ENCODE assay signal across 12 cellular contexts in the genomic region with DNA sequence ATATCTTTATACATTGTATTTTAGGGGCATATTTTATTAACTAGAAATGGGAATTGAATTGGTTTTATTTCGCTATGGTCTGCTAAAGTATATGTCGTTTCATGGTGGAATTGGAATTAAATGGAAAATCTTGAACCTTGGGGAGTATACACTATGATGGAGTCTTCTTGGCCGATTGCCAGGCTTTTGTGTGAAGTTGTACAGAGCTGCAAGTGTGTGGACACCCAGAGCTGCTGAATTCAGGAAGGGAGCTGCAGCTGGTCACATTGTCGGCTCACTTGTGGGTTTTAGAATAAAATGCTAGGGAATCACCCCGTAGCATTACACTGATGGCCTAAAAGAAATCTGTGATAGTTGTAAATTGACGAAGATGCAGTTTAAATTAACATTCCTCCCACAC. TPM values are rescaled to one million over a fixed set of nuclear protein-coding genes. Genes with fewer than 3 reads are reported as not detected.
DNase-seq lines count a peak whose midpoint lies in the region; ATAC-seq and TF ChIP-seq lines count a peak whose summit lies in the region.
"Had no signal": no experiment of that assay in that cellular context is flagged by ENCODE, and none has a peak within 500 bp of the region (broad histone marks: within the 10 kb centered on the region; RNA-seq: fewer than 3 reads in every experiment).

No MANE protein-coding gene starts in this region.

- peaks cover 58% of the 10 kb centered on the region for H3K4me1 ChIP-seq in A673 (ENCODE audit: insufficient read depth, low read length, poor library complexity, severe bottlenecking)
- no peaks in the 10 kb centered on the region; a peak in 3 of 4 replicates for H3K4me1 ChIP-seq in SK-N-SH (ENCODE audit: control insufficient read depth in 1 of 2, insufficient read depth in 2 of 2, low read depth in 1 of 2, low read length in 1 of 2)
- H3K4me1 ChIP-seq in gastroesophageal sphincter, result peaks cover 0 to 21% (median 0%) of the 10 kb centered on the region in 3 donors

- no peak overlapping the region for H3K27ac Mint-ChIP-seq in MCF 10A (ENCODE audit: low read depth, unreplicated experiment)

- H3K27ac ChIP-seq in A673 (ENCODE audit: low read depth, low read length, poor library complexity, severe bottlenecking) (peak overlapping the region; percentile 9), HL-60 (replicated peaks) (peak overlapping the region; percentile 22), SK-N-SH (ENCODE audit: low read depth in 2 of 2, low read length in 1 of 2) (no peak overlapping the region), gastroesophageal sphincter (no peak overlapping the region), coronary artery (no peak overlapping the region)
- H3K27ac ChIP-seq: KMS-11 had no signal

- H3K4me3 Mint-ChIP-seq in MCF 10A (ENCODE audit: unreplicated experiment), result no peak overlapping the region
- H3K4me3 Mint-ChIP-seq: nephron had no signal

- TF ChIP-seq CTCF in A673 (conservative IDR thresholded peaks at IDR 0.05; ENCODE audit: low read depth, low read length), result no peak
- TF ChIP-seq CTCF in HL-60 (IDR thresholded peaks at IDR 0.05; ENCODE audit: insufficient read depth, low read length), result no peak
- TF ChIP-seq CTCF in fibroblast of pulmonary artery (IDR thresholded peaks at IDR 0.05; ENCODE audit: low read length, missing control alignments), result no peak
- TF ChIP-seq CTCF in SK-N-SH (IDR thresholded peaks at IDR 0.05), result no peak
- no peak for TF ChIP-seq CTCF in gastroesophageal sphincter (IDR thresholded peaks at IDR 0.05)
- TF ChIP-seq CTCF in coronary artery (IDR thresholded peaks at IDR 0.05), result no peak
- TF ChIP-seq CTCF in MCF 10A (IDR thresholded peaks at IDR 0.05; ENCODE audit: unreplicated experiment), result no peak

- 83% methylated on average over 6 of the region's 6 CpGs for WGBS in SK-N-SH (ENCODE audit: low lambda C conversion rate)
- 48 to 53% methylated on average over 6 of the region's 6 CpGs for WGBS in gastroesophageal sphincter (ENCODE audit: low coverage in 1 of 2), 2 donors

- H3K36me3 ChIP-seq in A673 (ENCODE audit: insufficient read depth, low read length, poor library complexity, severe bottlenecking) (peaks cover 3% of the 10 kb centered on the region), SK-N-SH (replicated peaks in 1 of 2; ENCODE audit: control insufficient read depth in 1 of 2, insufficient read depth in 2 of 2, low read length in 1 of 2) (peaks cover 13 to 19% of the 10 kb centered on the region in 2 experiments), gastroesophageal sphincter (peaks cover 0 to 24% of the 10 kb centered on the region in 2 donors)

- H3K9me3 Mint-ChIP-seq in MCF 10A (ENCODE audit: unreplicated experiment), result no peaks in the 10 kb centered on the region
- H3K9me3 Mint-ChIP-seq: nephron had no signal

- BruUV-seq in A673 (replicated peaks; lab: Mats Ljungman, UMichigan) (no TSS peak), MCF 10A (replicated peaks; lab: Mats Ljungman, UMichigan) (no TSS peak)

- H3K4me1 Mint-ChIP-seq in MCF 10A (ENCODE audit: insufficient read depth, unreplicated experiment), result peaks cover 5% of the 10 kb centered on the region

- no peaks in the 10 kb centered on the region for H4K20me1 ChIP-seq in SK-N-SH (ENCODE audit: insufficient read depth)

- H3K9me2 ChIP-seq in SK-N-SH, result no peaks in the 10 kb centered on the region

- no peaks in the 10 kb centered on the region for H3K9me3 ChIP-seq in A673 (ENCODE audit: low read depth, low read length, poor library complexity, severe bottlenecking)
- no peaks in the 10 kb centered on the region for H3K9me3 ChIP-seq in SK-N-SH
- no peaks in the 10 kb centered on the region for H3K9me3 ChIP-seq in gastroesophageal sphincter

- TF ChIP-seq POLR2A in gastroesophageal sphincter (IDR thresholded peaks at IDR 0.05), result no peak

- peaks cover 27% of the 10 kb centered on the region; the same call in 1 of the 2 replicates for H3K79me2 ChIP-seq in SK-N-SH (ENCODE audit: insufficient read depth)

- CTCF ChIA-PET in A673 (lab: Charles Lee) (no interaction called here), SK-N-SH (lab: Yijun Ruan, JAX) (no interaction called here), MCF 10A (lab: Yijun Ruan, JAX) (no interaction called here)

- no peak for ATAC-seq in gastroesophageal sphincter

- peak; percentile 68 for DNase-seq in A673 (ENCODE audit: low spot score)
- peak in 1 of 2 experiments; percentile 76 for DNase-seq in HL-60 (ENCODE audit: low read depth in 1 of 2, low spot score in 1 of 2)
- peak; percentile 87 for DNase-seq in NCI-H82 (lab: John Stamatoyannopoulos, UW)
- peak; percentile 47 for DNase-seq in fibroblast of pulmonary artery (ENCODE audit: low read depth)
- no peak for DNase-seq in SK-N-SH
- no peak for DNase-seq in coronary artery (ENCODE audit: low spot score)
- DNase-seq in MCF 10A (ENCODE audit: unreplicated experiment), result no peak
- DNase-seq: activated naive CD4-positive, alpha-beta T cell; NCI-H524 had no signal

- H3K27me3 ChIP-seq in A673 (replicated peaks; ENCODE audit: insufficient read depth, low read depth, low read length, poor library complexity) (no peaks in the 10 kb centered on the region), HL-60 (ENCODE audit: insufficient read depth, poor library complexity, severe bottlenecking) (no peaks in the 10 kb centered on the region), SK-N-SH (ENCODE audit: insufficient read depth) (no peaks in the 10 kb centered on the region), gastroesophageal sphincter (no peaks in the 10 kb centered on the region)

- H3K36me3 Mint-ChIP-seq in MCF 10A (ENCODE audit: insufficient read depth, unreplicated experiment), result peaks cover 55% of the 10 kb centered on the region

- no peaks in the 10 kb centered on the region for H3F3A ChIP-seq in SK-N-SH (replicated peaks; ENCODE audit: insufficient read depth)

- TF ChIP-seq EP300 in SK-N-SH (IDR thresholded peaks at IDR 0.05; ENCODE audit: borderline replicate concordance in 1 of 2, low read depth in 1 of 2, low read length in 1 of 2), result no peak
- TF ChIP-seq EP300 in gastroesophageal sphincter (IDR thresholded peaks at IDR 0.05), result no peak

- intact Hi-C loops in A673 (cut with micrococcal nuclease; ENCODE audit: unreplicated experiment) (no loop called here), MCF 10A (cut with micrococcal nuclease) (no loop called here)

- H3K27me3 Mint-ChIP-seq in MCF 10A (ENCODE audit: insufficient read depth, unreplicated experiment), result no peaks in the 10 kb centered on the region

- no peak overlapping the region for H3K4me2 ChIP-seq in SK-N-SH
- H3K4me2 ChIP-seq: KMS-11 had no signal

- H2AFZ ChIP-seq in SK-N-SH (ENCODE audit: low read depth), result no peak overlapping the region

- no peak for TF ChIP-seq RAD21 in SK-N-SH (IDR thresholded peaks at IDR 0.05; ENCODE audit: low read length)

- H3K9ac ChIP-seq in SK-N-SH, result no peak overlapping the region
- H3K9ac ChIP-seq: KMS-11 had no signal

- POLR2A ChIA-PET in A673 (lab: Charles Lee; ENCODE audit: low non-redundant PET), result no interaction called here
- POLR2A ChIA-PET in SK-N-SH (lab: Yijun Ruan, JAX), result no interaction called here
- POLR2A ChIA-PET in MCF 10A (lab: Yijun Ruan, JAX), result interaction anchor here (0.8 kb wide), 1 partner anchor 14 kb away, joined by 3 read pairs; no protein-coding TSS in a partner anchor

- H3K4me3 ChIP-seq in A673 (ENCODE audit: low read depth, low read length, poor library complexity, severe bottlenecking), result no peak overlapping the region
- H3K4me3 ChIP-seq in HL-60 (replicated peaks; ENCODE audit: insufficient read depth, low read length), result no peak overlapping the region
- H3K4me3 ChIP-seq in fibroblast of pulmonary artery (replicated peaks; ENCODE audit: low read depth, low read length), result no peak overlapping the region
- no peak overlapping the region for H3K4me3 ChIP-seq in SK-N-SH (ENCODE audit: low read depth in 2 of 2, low read length in 1 of 2)
- no peak overlapping the region for H3K4me3 ChIP-seq in gastroesophageal sphincter
- no peak overlapping the region for H3K4me3 ChIP-seq in coronary artery

TF ChIP-seq in SK-N-SH, 30 proteins besides CTCF, POLR2A, EP300 and RAD21:
- TF ChIP-seq FOXJ3 (CRISPR knock-in tag; IDR thresholded peaks at IDR 0.05), result no peak
- TF ChIP-seq NFIC (IDR thresholded peaks at IDR 0.05; ENCODE audit: borderline replicate concordance), result no peak; the same call in 1 of the 2 replicates
- TF ChIP-seq JUND (IDR thresholded peaks at IDR 0.05), result no peak

RNA-seq across cellular contexts. Expression of a gene that starts 35.1 kb away (rescaled TPM):
- total RNA-seq in A673 (2021) (65.3 and 76.7 TPM in 2 replicates), gastroesophageal sphincter (10 to 100 TPM; 36.6 to 50.3 (median 45.5) TPM), MCF 10A (2022) (59.0 and 70.2 TPM in 2 replicates)
- 9.3 and 10.8 TPM in 2 replicates for polyA plus RNA-seq in SK-N-SH (2012; rRNA removed)
- 9.3 and 9.6 TPM in 2 replicates for polyA plus RNA-seq in SK-N-SH (2012; cell fraction: cytosol; rRNA removed)
- 45.6 and 46.7 TPM in 2 replicates for polyA plus RNA-seq in SK-N-SH (2012; cell fraction: nucleus; rRNA removed)

RNA-seq across cellular contexts. Expression of a gene that starts 57.7 kb away (rescaled TPM):
- 0.24 and 0.52 TPM in 2 replicates for total RNA-seq in A673 (2021)
- polyA plus RNA-seq in SK-N-SH (2012; rRNA removed), result 0.08 and 0.10 TPM in 2 replicates
- 0.12 and 0.14 TPM in 2 replicates for polyA plus RNA-seq in SK-N-SH (2012; cell fraction: cytosol; rRNA removed)
- 0.08 and 0.09 TPM in 2 replicates for polyA plus RNA-seq in SK-N-SH (2012; cell fraction: nucleus; rRNA removed)
- total RNA-seq in gastroesophageal sphincter, result 10 to 100 TPM; 16.1 to 68.9 (median 39.0) TPM
- 0.39 and 0.58 TPM in 2 replicates for total RNA-seq in MCF 10A (2022)

Comparison
In these comparisons a context has a peak if more than half of its experiments do, and no peak if none do; other contexts are left out.
1. DNase-seq: peak in A673 (single experiment), NCI-H82 (single experiment) and fibroblast of pulmonary artery (single experiment); none in SK-N-SH (single experiment), coronary artery (single experiment) and MCF 10A (single experiment).
2. H3K27ac ChIP-seq: peak in A673 (single experiment) and HL-60 (single experiment); none in SK-N-SH (0 of 2), gastroesophageal sphincter (0 of 4) and coronary artery (0 of 2).
3. RNA of a gene that starts 57.7 kb away (total RNA-seq): 16.1 to 68.9 TPM in gastroesophageal sphincter; 0.39 to 0.58 TPM in MCF 10A and 0.24 to 0.52 TPM in A673; every median in the first group is over 10 times any median in the second.